ENCODE assay signal across 9 cellular contexts in the genomic region with DNA sequence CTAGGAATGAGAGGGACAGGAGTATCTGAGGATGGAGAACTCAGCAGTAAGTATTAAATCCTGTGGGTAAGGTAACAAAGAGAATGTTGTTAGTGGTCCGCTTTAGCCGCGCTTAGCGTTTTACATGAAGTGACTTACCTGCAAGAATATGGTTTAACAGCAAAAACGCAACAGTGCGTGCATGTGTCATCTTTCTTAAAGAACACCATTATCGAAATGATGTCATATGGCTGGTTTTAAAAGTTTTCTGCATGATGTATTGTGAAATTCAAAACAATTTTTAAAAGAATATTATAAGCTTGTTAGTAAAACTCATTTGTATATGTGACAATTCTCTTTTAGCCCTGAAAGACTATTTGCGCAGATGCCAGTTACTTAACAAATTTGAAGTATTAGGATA. TPM values are rescaled to one million over a fixed set of nuclear protein-coding genes. Genes with fewer than 3 reads are reported as not detected.
DNase-seq lines count a peak whose midpoint lies in the region; ATAC-seq and TF ChIP-seq lines count a peak whose summit lies in the region.
"Had no signal": no experiment of that assay in that cellular context is flagged by ENCODE, and none has a peak within 500 bp of the region (broad histone marks: within the 10 kb centered on the region; RNA-seq: fewer than 3 reads in every experiment).

No MANE protein-coding gene starts in this region.

- TF ChIP-seq CTCF in VCaP (conservative IDR thresholded peaks at IDR 0.05) (no peak), glutamatergic neuron (IDR thresholded peaks at IDR 0.05; ENCODE audit: partially characterized antibody, unreplicated experiment) (no peak)

- peaks cover 11% of the 10 kb centered on the region for H3K4me1 Mint-ChIP-seq in glutamatergic neuron (ENCODE audit: low read depth, unreplicated experiment)

- no peak for ATAC-seq in GM21423 (IDR thresholded peaks at IDR 0.05; ENCODE audit: unreplicated experiment)
- no peak for ATAC-seq in HG02678 (IDR thresholded peaks at IDR 0.05; ENCODE audit: unreplicated experiment)

- H3K27me3 Mint-ChIP-seq in glutamatergic neuron (ENCODE audit: unreplicated experiment), result peaks cover 4% of the 10 kb centered on the region

- H3K27ac Mint-ChIP-seq in glutamatergic neuron (ENCODE audit: unreplicated experiment), result peak overlapping the region; percentile 39

- H3K27ac ChIP-seq in VCaP (peak overlapping the region; percentile 94; the same call in 1 of the 2 replicates), skin epidermis (peak overlapping the region in 2 of 21 experiments; percentile 97 to 98)

- peak overlapping the region; percentile 88 to 99 (median 96) for H3K4me3 ChIP-seq in skin epidermis

- H3K36me3 Mint-ChIP-seq in glutamatergic neuron (ENCODE audit: unreplicated experiment), result no peaks in the 10 kb centered on the region

- peak; percentile 4 for DNase-seq in DMS 273 (lab: John Stamatoyannopoulos, UW; ENCODE audit: unreplicated experiment)
- DNase-seq in DMS 273 treated with DMSO at 0.1 percent for 48 hours (lab: John Stamatoyannopoulos, UW), result no peak
- no peak for DNase-seq in glutamatergic neuron
- no peak for DNase-seq in AG08396 (ENCODE audit: low spot score)

- no peaks in the 10 kb centered on the region for H3K9me3 Mint-ChIP-seq in glutamatergic neuron (ENCODE audit: unreplicated experiment)

- H3K4me3 Mint-ChIP-seq in glutamatergic neuron (ENCODE audit: unreplicated experiment), result peak overlapping the region; percentile 93

RNA-seq across cellular contexts. Expression of gene LEMD3, which starts 1.7 kb away (rescaled TPM):
- 25.4 TPM for total RNA-seq in glutamatergic neuron (ENCODE audit: unreplicated experiment)

RNA-seq across cellular contexts. Expression of gene WIF1, which starts 50.0 kb away (rescaled TPM):
- total RNA-seq in glutamatergic neuron (ENCODE audit: unreplicated experiment), result not detected
- total RNA-seq: glomerular endothelial cell had no signal
